8 cellular contexts compared by ENCODE assay signal in the genomic region with DNA sequence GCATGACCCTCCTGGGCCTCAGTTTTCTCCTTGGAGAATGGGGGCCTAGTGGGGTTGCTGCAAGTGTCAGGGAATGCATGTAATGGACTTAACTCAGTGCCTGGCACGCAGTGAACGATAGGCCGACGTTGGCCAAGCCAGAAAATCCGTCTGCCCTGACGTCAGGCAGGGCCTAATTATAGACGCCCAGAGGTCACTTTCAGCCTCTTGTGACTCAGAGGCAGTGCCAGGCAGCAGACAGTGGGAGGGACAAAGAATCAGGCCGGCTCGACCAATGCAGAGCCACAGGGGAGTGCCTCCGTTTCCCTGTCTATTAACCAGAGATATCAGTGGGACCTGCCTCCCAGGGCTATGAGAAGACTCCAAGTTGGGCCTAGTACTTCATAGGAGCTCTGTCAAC.
DNase-seq lines count a peak whose midpoint lies in the region; ATAC-seq and TF ChIP-seq lines count a peak whose summit lies in the region.

No MANE protein-coding gene starts in this region.

- no peaks in the 10 kb centered on the region for H3K36me3 ChIP-seq in testis (ENCODE audit: low read depth, missing control alignments)

- TF ChIP-seq POLR2A in testis (IDR thresholded peaks at IDR 0.05), result no peak

- intact Hi-C loops in testis (cut with DNase I; ENCODE audit: low total_unique reads), result no loop called here

- H3K4me1 ChIP-seq in testis, result peaks cover 8% of the 10 kb centered on the region

- 68 to 78% methylated on average over 9 to 10 of the region's 10 CpGs for WGBS in testis, 2 donors

- DNase-seq in NCI-H460 (ENCODE audit: extremely low read depth, low read depth), result peak; percentile 85
- DNase-seq in dermis blood vessel endothelial cell, result peak; percentile 62
- DNase-seq in lung microvascular endothelial cell (ENCODE audit: low read depth in 2 of 2), result peak; percentile 35 to 90
- DNase-seq in testis, result peak; percentile 63
- no peak for DNase-seq in NCI-H128 (lab: John Stamatoyannopoulos, UW; ENCODE audit: unreplicated experiment)
- DNase-seq in COR-L47 (lab: John Stamatoyannopoulos, UW), result no peak
- no peak for DNase-seq in DMS79 treated with DMSO at 0.1 percent for 48 hours (lab: John Stamatoyannopoulos, UW)

- H3K9me3 ChIP-seq in testis, result no peaks in the 10 kb centered on the region

- no peak for TF ChIP-seq CTCF in testis (IDR thresholded peaks at IDR 0.05)

- H3K4me3 ChIP-seq in testis, result no peak overlapping the region

- peak overlapping the region in 1 of 2 donors; percentile 76 for H3K27ac ChIP-seq in testis

- no peaks in the 10 kb centered on the region for H3K27me3 ChIP-seq in testis

- ATAC-seq in HG03469 (IDR thresholded peaks at IDR 0.05; ENCODE audit: unreplicated experiment), result no peak

Comparison
In these comparisons a context has a peak if more than half of its experiments do, and no peak if none do; other contexts are left out.
1. DNase-seq: peak in NCI-H460 (single experiment), dermis blood vessel endothelial cell (single experiment), lung microvascular endothelial cell (2 of 2) and testis (single experiment); none in NCI-H128 (single experiment), COR-L47 (single experiment) and DMS79 treated with DMSO at 0.1 percent for 48 hours (single experiment).